Comparison of ENCODE assay signal across 36 cellular contexts in the genomic region with DNA sequence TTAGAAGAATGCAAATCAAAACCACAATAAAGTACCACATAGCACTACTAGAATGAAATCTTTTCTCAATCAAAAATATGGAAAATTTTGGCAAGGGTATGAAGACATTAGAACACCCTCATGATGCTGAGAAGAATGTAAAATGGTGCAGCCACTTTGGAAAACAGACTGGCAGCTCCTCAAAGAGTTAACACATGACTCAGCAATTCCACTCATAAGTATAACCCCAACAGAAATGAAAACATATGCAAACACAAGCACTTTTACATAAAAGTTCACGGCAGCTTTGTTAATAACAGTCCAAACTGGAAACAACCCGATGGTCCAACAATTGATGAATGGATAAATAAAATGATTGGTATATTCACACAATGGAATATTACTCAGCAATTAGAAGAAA.
"Had no signal": no experiment of that assay in that cellular context is flagged by ENCODE, and none has a peak within 500 bp of the region (broad histone marks: within the 10 kb centered on the region; RNA-seq: fewer than 3 reads in every experiment).

No MANE protein-coding gene starts in this region.

- DNase-seq: Karpas-422, Kasumi-1, MG63, MM.1S, MV-4-11, NCI-H1048, NCI-H1092, NCI-H1092 treated with DMSO at 0.1 percent for 48 hours, NCI-H1105, NCI-H1105 treated with DMSO at 0.1 percent for 48 hours, NCI-H1417, NCI-H1417 treated with DMSO at 0.1 percent for 48 hours, NCI-H1436, NCI-H1436 treated with DMSO at 0.1 percent for 48 hours, NCI-H146, NCI-H1694, NCI-H1694 treated with DMSO at 0.1 percent for 48 hours, NCI-H187, NCI-H187 treated with DMSO at 0.1 percent for 48 hours, NCI-H1930, NCI-H2029, NCI-H2029 treated with DMSO at 0.1 percent for 48 hours, NCI-H2081, NCI-H2081 treated with DMSO at 0.1 percent for 48 hours, NCI-H2107, NCI-H2171, NCI-H2171 treated with DMSO at 0.1 percent for 48 hours, NCI-H2227 treated with DMSO at 0.1 percent for 48 hours, NCI-H226, NCI-H345, NCI-H446, NCI-H446 treated with DMSO at 0.1 percent for 48 hours, NCI-H510A, NCI-H510A treated with DMSO at 0.1 percent for 48 hours, NCI-H524, NCI-H524 treated with DMSO at 0.1 percent for 48 hours had no signal

- H3K4me3 ChIP-seq: MG63 had no signal

- H3K36me3 ChIP-seq: MG63 had no signal

- H3K9me3 ChIP-seq: MG63 had no signal
